17 cellular contexts compared by ENCODE assay signal in genomic region chr15:25777047-25777446, GRCh38.
"Had no signal": no experiment of that assay in that cellular context is flagged by ENCODE, and none has a peak within 500 bp of the region (broad histone marks: within the 10 kb centered on the region; RNA-seq: fewer than 3 reads in every experiment).

No MANE protein-coding gene starts in this region.

- H3K9me3 Mint-ChIP-seq: activated naive CD4-positive, alpha-beta T cell treated with anti-CD3 and anti-CD28 coated beads for 36 hours; central memory CD8-positive, alpha-beta T cell; endodermal cell; natural killer cell; stimulated activated naive CD8-positive, alpha-beta T cell treated with anti-CD3 and anti-CD28 coated beads, Interleukin-15, amount 100 ng/mL, for 72 hours; T-helper 1 cell treated with Interleukin-12 subunit alpha and Interleukin-12 subunit beta and Interleukin-4 antibody, amounts not matched to agents 30 μg/mL and 1 μg/mL, for 36 hours had no signal

- H3K4me3 ChIP-seq: body of pancreas, left lung, psoas muscle, sigmoid colon, spleen had no signal

- H3K27me3 ChIP-seq: body of pancreas, left lung, sigmoid colon, spleen had no signal

- H3K27me3 Mint-ChIP-seq: activated CD4-positive, alpha-beta T cell treated with anti-CD3 and anti-CD28 coated beads for 36 hours; central memory CD8-positive, alpha-beta T cell; stimulated activated naive CD8-positive, alpha-beta T cell treated with anti-CD3 and anti-CD28 coated beads, Interleukin-15, amount 100 ng/mL, for 72 hours had no signal

- H3K36me3 Mint-ChIP-seq: natural killer cell had no signal

- H3K9me3 ChIP-seq: body of pancreas, left lung, psoas muscle, sigmoid colon, spleen had no signal

- H3K27ac Mint-ChIP-seq: activated CD4-positive, alpha-beta T cell treated with anti-CD3 and anti-CD28 coated beads for 36 hours; activated CD8-positive, alpha-beta T cell treated with anti-CD3 and anti-CD28 coated beads, Interleukin-2, amount 10 ng/mL, durations not matched to agents 7 days and 5 days; activated naive CD4-positive, alpha-beta T cell treated with anti-CD3 and anti-CD28 coated beads for 36 hours; endodermal cell; T-helper 1 cell treated with Interleukin-12 subunit alpha and Interleukin-12 subunit beta and Interleukin-4 antibody, amounts not matched to agents 30 μg/mL and 1 μg/mL, for 36 hours had no signal

- H3K36me3 ChIP-seq: spleen had no signal

- H3K4me1 Mint-ChIP-seq: central memory CD8-positive, alpha-beta T cell had no signal

- H3K27ac ChIP-seq: body of pancreas, left lung, psoas muscle, spleen had no signal

- H3K4me1 ChIP-seq: body of pancreas had no signal

- H3K4me3 Mint-ChIP-seq: activated CD4-positive, alpha-beta T cell treated with anti-CD3 and anti-CD28 coated beads for 36 hours; activated CD8-positive, alpha-beta T cell treated with anti-CD3 and anti-CD28 coated beads, Interleukin-2, amount 10 ng/mL, durations not matched to agents 7 days and 5 days; activated naive CD4-positive, alpha-beta T cell treated with anti-CD3 and anti-CD28 coated beads for 36 hours; central memory CD8-positive, alpha-beta T cell; endodermal cell; natural killer cell; stimulated activated naive CD8-positive, alpha-beta T cell treated with anti-CD3 and anti-CD28 coated beads, Interleukin-15, amount 100 ng/mL, for 72 hours; T-helper 1 cell treated with Interleukin-12 subunit alpha and Interleukin-12 subunit beta and Interleukin-4 antibody, amounts not matched to agents 30 μg/mL and 1 μg/mL, for 36 hours had no signal

- DNase-seq: activated CD4-positive, alpha-beta T cell treated with anti-CD3 and anti-CD28 coated beads for 36 hours; activated CD8-positive, alpha-beta T cell treated with anti-CD3 and anti-CD28 coated beads, Interleukin-2, amount 10 ng/mL, durations not matched to agents 7 days and 5 days; activated naive CD4-positive, alpha-beta T cell treated with anti-CD3 and anti-CD28 coated beads for 36 hours; amniotic stem cell; endodermal cell; mammary epithelial cell; natural killer cell; occipital lobe; psoas muscle; SIG-M5; sigmoid colon; spleen; stimulated activated naive CD8-positive, alpha-beta T cell treated with anti-CD3 and anti-CD28 coated beads, Interleukin-15, amount 100 ng/mL, for 72 hours had no signal

- ATAC-seq: activated CD4-positive, alpha-beta T cell treated with anti-CD3 and anti-CD28 coated beads for 36 hours; activated CD8-positive, alpha-beta T cell treated with anti-CD3 and anti-CD28 coated beads, Interleukin-2, amount 10 ng/mL, durations not matched to agents 7 days and 5 days; body of pancreas; left lung; natural killer cell; psoas muscle; stimulated activated naive CD8-positive, alpha-beta T cell treated with anti-CD3 and anti-CD28 coated beads, Interleukin-15, amount 100 ng/mL, for 72 hours had no signal
